Comparison of ENCODE assay signal across 22 cellular contexts in genomic region chr3:97969541-97969940, GRCh38. TPM values are rescaled to one million over a fixed set of nuclear protein-coding genes. Genes with fewer than 3 reads are reported as not detected.
DNase-seq lines count a peak whose midpoint lies in the region; ATAC-seq and TF ChIP-seq lines count a peak whose summit lies in the region.
"Had no signal": no experiment of that assay in that cellular context is flagged by ENCODE, and none has a peak within 500 bp of the region (broad histone marks: within the 10 kb centered on the region; RNA-seq: fewer than 3 reads in every experiment).

No MANE protein-coding gene starts in this region.

- H3K9me2 ChIP-seq in OCI-LY7 (ENCODE audit: insufficient read depth, low read length), result no peaks in the 10 kb centered on the region

- TF ChIP-seq CTCF in OCI-LY7 (conservative IDR thresholded peaks at IDR 0.05; ENCODE audit: low read length) (no peak), fibroblast of lung (conservative IDR thresholded peaks at IDR 0.05 in 1 of 2, IDR thresholded peaks at IDR 0.05 in 1 of 2; ENCODE audit: low read depth in 1 of 2, low read length in 2 of 2) (no peak)

- peaks cover 62% of the 10 kb centered on the region for H3K4me1 Mint-ChIP-seq in T-helper 2 cell treated with Interferon-gamma antibody and Interleukin-4, amounts not matched to agents 5 μg/mL and 100 μg/mL, for 36 hours (ENCODE audit: low read depth)

- no peaks in the 10 kb centered on the region for H3K27me3 Mint-ChIP-seq in T-helper 2 cell treated with Interferon-gamma antibody and Interleukin-4, amounts not matched to agents 5 μg/mL and 100 μg/mL, for 36 hours (ENCODE audit: low read depth)
- H3K27me3 Mint-ChIP-seq: B cell had no signal

- peaks cover 28% of the 10 kb centered on the region; the same call in 1 of the 2 replicates for H3K79me2 ChIP-seq in OCI-LY7 (ENCODE audit: insufficient read depth, low read depth, low read length)
- H3K79me2 ChIP-seq in fibroblast of lung (ENCODE audit: control insufficient read depth, insufficient read depth, low read length), result peaks cover 23% of the 10 kb centered on the region

- H3K9me3 Mint-ChIP-seq in T-helper 2 cell treated with Interferon-gamma antibody and Interleukin-4, amounts not matched to agents 5 μg/mL and 100 μg/mL, for 36 hours, result no peaks in the 10 kb centered on the region
- H3K9me3 Mint-ChIP-seq: mesothelial cell of epicardium, neural crest cell had no signal

- no peak for DNase-seq in T-helper 2 cell treated with Interferon-gamma antibody and Interleukin-4, amounts not matched to agents 5 μg/mL and 100 μg/mL, for 36 hours (ENCODE audit: low spot score)
- DNase-seq in T-helper 2 cell, result no peak
- DNase-seq in OCI-LY7 (ENCODE audit: low spot score), result no peak
- no peak for DNase-seq in fibroblast of lung (ENCODE audit: low read depth in 2 of 2)
- DNase-seq in iPS-NIHi11 (ENCODE audit: low spot score), result no peak
- no peak for DNase-seq in germinal center (ENCODE audit: low spot score)
- DNase-seq: activated CD4-positive, alpha-beta T cell treated with anti-CD3 and anti-CD28 coated beads for 1 hour; dorsolateral prefrontal cortex; GF-D8; GOT3; left colon; NCI-H1417; NCI-H774; Peyer's patch; spleen; stimulated activated CD4-positive, alpha-beta T cell treated with anti-CD3 and anti-CD28 coated beads, Interleukin-4, amount 100 ng/mL, for 4 hours had no signal

- no TSS peak for BruUV-seq in OCI-LY7 (replicated peaks; lab: Mats Ljungman, UMichigan)

- 0 out of 22 replicates have a peak overlapping the region, but pooled peaks of 1 of the 11 experiments have one; percentile 82 for H3K27ac ChIP-seq in BLaER1 treated with 17β-estradiol and CSF1 and Interleukin-3, amounts not matched to agents 10 nM and 100 nM
- no peak overlapping the region for H3K27ac ChIP-seq in OCI-LY7 (ENCODE audit: low read depth, low read length, poor library complexity, severe bottlenecking)
- no peak overlapping the region for H3K27ac ChIP-seq in fibroblast of lung (ENCODE audit: insufficient read depth, low read length)
- H3K27ac ChIP-seq: spleen, vagina had no signal

- peak overlapping the region in 1 of 11 experiments; percentile 13; a peak in 1 of 22 replicates for H3K9ac ChIP-seq in BLaER1 treated with 17β-estradiol and CSF1 and Interleukin-3, amounts not matched to agents 10 nM and 100 nM
- H3K9ac ChIP-seq in fibroblast of lung (ENCODE audit: insufficient read depth, low read length), result no peak overlapping the region

- peaks cover 24 to 38% (median 32%) of the 10 kb centered on the region in 11 experiments for H3K36me3 ChIP-seq in BLaER1 treated with 17β-estradiol and CSF1 and Interleukin-3, amounts not matched to agents 10 nM and 100 nM
- H3K36me3 ChIP-seq in OCI-LY7 (ENCODE audit: insufficient read depth, low read length) (peaks cover 22% of the 10 kb centered on the region), fibroblast of lung (ENCODE audit: control insufficient read depth, insufficient read depth, low read length) (no peaks in the 10 kb centered on the region)
- H3K36me3 ChIP-seq: vagina had no signal

- intact Hi-C loops in OCI-LY7 (cut with micrococcal nuclease; ENCODE audit: unreplicated experiment), result no loop called here

- peaks cover 24 to 45% (median 38%) of the 10 kb centered on the region in 10 experiments for H3K4me1 ChIP-seq in BLaER1 treated with 17β-estradiol and CSF1 and Interleukin-3, amounts not matched to agents 10 nM and 100 nM
- peaks cover 27% of the 10 kb centered on the region for H3K4me1 ChIP-seq in OCI-LY7 (ENCODE audit: insufficient read depth, low read length, poor library complexity, severe bottlenecking)
- H3K4me1 ChIP-seq in fibroblast of lung (ENCODE audit: control insufficient read depth, extremely low read depth, insufficient read depth, low read length), result no peaks in the 10 kb centered on the region

- CTCF ChIA-PET in OCI-LY7 (lab: Charles Lee; ENCODE audit: unreplicated experiment), result no interaction called here

- H3K4me3 Mint-ChIP-seq in T-helper 2 cell treated with Interferon-gamma antibody and Interleukin-4, amounts not matched to agents 5 μg/mL and 100 μg/mL, for 36 hours, result peak overlapping the region; percentile 94
- H3K4me3 Mint-ChIP-seq: mesothelial cell of epicardium had no signal

- no peak overlapping the region for H2AFZ ChIP-seq in OCI-LY7 (ENCODE audit: low read length)
- no peak overlapping the region for H2AFZ ChIP-seq in fibroblast of lung (ENCODE audit: low read length)

- peaks cover 35% of the 10 kb centered on the region for H3K36me3 Mint-ChIP-seq in T-helper 2 cell treated with Interferon-gamma antibody and Interleukin-4, amounts not matched to agents 5 μg/mL and 100 μg/mL, for 36 hours (ENCODE audit: low read depth)

- H3K4me2 ChIP-seq in BLaER1 treated with 17β-estradiol and CSF1 and Interleukin-3, amounts not matched to agents 10 nM and 100 nM, result peak overlapping the region; percentile 15 to 92 (median 80); a peak in 17 of 22 replicates
- peak overlapping the region; percentile 96 for H3K4me2 ChIP-seq in OCI-LY7 (ENCODE audit: low read length)
- peak overlapping the region; percentile 19 for H3K4me2 ChIP-seq in fibroblast of lung (ENCODE audit: extremely low read depth, insufficient read depth, low read length)

- ATAC-seq in HG03439 (IDR thresholded peaks at IDR 0.05; ENCODE audit: unreplicated experiment), result no peak
- ATAC-seq: left colon had no signal

- H4K20me1 ChIP-seq in BLaER1 treated with 17β-estradiol and CSF1 and Interleukin-3, amounts not matched to agents 10 nM and 100 nM, result peaks cover 0 to 49% (median 8%) of the 10 kb centered on the region in 11 experiments; a peak in 7 of 22 replicates
- H4K20me1 ChIP-seq in OCI-LY7 (ENCODE audit: insufficient read depth, low read length), result no peaks in the 10 kb centered on the region
- no peaks in the 10 kb centered on the region for H4K20me1 ChIP-seq in fibroblast of lung (ENCODE audit: control insufficient read depth, extremely low read depth, insufficient read depth, low read length)

- no peak overlapping the region for H3K4me3 ChIP-seq in BLaER1 treated with 17β-estradiol and CSF1 and Interleukin-3, amounts not matched to agents 10 nM and 100 nM
- H3K4me3 ChIP-seq in OCI-LY7 (ENCODE audit: low read depth, low read length, poor library complexity, severe bottlenecking) (no peak overlapping the region), fibroblast of lung (replicated peaks in 1 of 4; ENCODE audit: control extremely low read depth in 1 of 4, insufficient read depth in 1 of 4, low read depth in 3 of 4, low read length in 4 of 4) (no peak overlapping the region)
- H3K4me3 ChIP-seq: Peyer's patch, spleen, vagina had no signal

- H3K27ac Mint-ChIP-seq in T-helper 2 cell treated with Interferon-gamma antibody and Interleukin-4, amounts not matched to agents 5 μg/mL and 100 μg/mL, for 36 hours, result no peak overlapping the region
- H3K27ac Mint-ChIP-seq: B cell, mesothelial cell of epicardium had no signal

- no peaks in the 10 kb centered on the region for H3K27me3 ChIP-seq in BLaER1 treated with 17β-estradiol and CSF1 and Interleukin-3, amounts not matched to agents 10 nM and 100 nM
- H3K27me3 ChIP-seq in fibroblast of lung (ENCODE audit: control insufficient read depth, insufficient read depth, low read length), result no peaks in the 10 kb centered on the region
- H3K27me3 ChIP-seq: dorsolateral prefrontal cortex, Peyer's patch, spleen, vagina had no signal

- H3K9me3 ChIP-seq in BLaER1 treated with 17β-estradiol and CSF1 and Interleukin-3, amounts not matched to agents 10 nM and 100 nM (replicated peaks in 1 of 11), result no peaks in the 10 kb centered on the region
- H3K9me3 ChIP-seq in OCI-LY7 (ENCODE audit: low read length) (no peaks in the 10 kb centered on the region), fibroblast of lung (ENCODE audit: control insufficient read depth, insufficient read depth, low read depth, low read length) (no peaks in the 10 kb centered on the region)
- H3K9me3 ChIP-seq: Peyer's patch, spleen, vagina had no signal

- POLR2A ChIA-PET in OCI-LY7 (lab: Charles Lee), result interaction anchor here (0.6 to 1.5 kb wide), 6 partner anchors 19 to 1065 kb away, joined by 3 to 8 read pairs (median 4); no protein-coding TSS in a partner anchor

RNA-seq across cellular contexts. Expression of gene RIOX2, which starts 2.7 kb away (rescaled TPM):
- total RNA-seq in OCI-LY7 (2014; rRNA removed; shearing (Covaris generic)), result 26.1 and 26.8 TPM in 2 replicates
- total RNA-seq in OCI-LY7 (2022) (32.0 and 32.6 TPM in 2 replicates), fibroblast of lung (36.7 and 46.1 TPM in 2 replicates)
- polyA plus RNA-seq in fibroblast of lung, result 23.1 and 23.7 TPM in 2 replicates
- polyA plus RNA-seq in fibroblast of lung (2012), result 20.1 and 21.1 TPM in 2 replicates
- 15.4 and 19.3 TPM in 2 replicates for polyA minus RNA-seq in fibroblast of lung (ENCODE audit: low replicate concordance)

Comparison
In these comparisons a context has a peak if more than half of its experiments do, and no peak if none do; other contexts are left out.
1. H3K4me2 ChIP-seq: peak in every context shown above with its lines; median percentile 96 in OCI-LY7; 80 in BLaER1 treated with 17β-estradiol and CSF1 and Interleukin-3, amounts not matched to agents 10 nM and 100 nM; 19 in fibroblast of lung.